ENCODE assay signal across 19 cellular contexts in genomic region chr7:50284296-50284695, GRCh38. TPM values are rescaled to one million over a fixed set of nuclear protein-coding genes. Genes with fewer than 3 reads are reported as not detected.
DNase-seq lines count a peak whose midpoint lies in the region; ATAC-seq lines count a peak whose summit lies in the region.
"Had no signal": no experiment of that assay in that cellular context is flagged by ENCODE, and none has a peak within 500 bp of the region (broad histone marks: within the 10 kb centered on the region; RNA-seq: fewer than 3 reads in every experiment).

No MANE protein-coding gene starts in this region.

- H3K4me3 ChIP-seq in CD8-positive, alpha-beta memory T cell (ENCODE audit: low read length) = no peak overlapping the region
- H3K4me3 ChIP-seq: right lobe of liver, thyroid gland had no signal

- no peaks in the 10 kb centered on the region for H3K9me3 Mint-ChIP-seq in CD8-positive, alpha-beta memory T cell
- H3K9me3 Mint-ChIP-seq in activated naive CD8-positive, alpha-beta T cell treated with anti-CD3 and anti-CD28 coated beads, Interleukin-2, amount 50 U/mL, for 24 hours = no peaks in the 10 kb centered on the region

- no peak overlapping the region for H3K27ac ChIP-seq in CD8-positive, alpha-beta memory T cell (ENCODE audit: low read depth, low read length)
- peak overlapping the region; percentile 11 for H3K27ac ChIP-seq in KOPT-K1 (ENCODE audit: low read depth, low read length, poor library complexity, severe bottlenecking)
- H3K27ac ChIP-seq: parathyroid adenoma, right lobe of liver, thyroid gland had no signal

- no peaks in the 10 kb centered on the region for H3K9me3 ChIP-seq in CD8-positive, alpha-beta memory T cell (ENCODE audit: low read length)
- peaks cover 12% of the 10 kb centered on the region for H3K9me3 ChIP-seq in KOPT-K1 (ENCODE audit: insufficient read depth, low read length, poor library complexity, severe bottlenecking)
- H3K9me3 ChIP-seq: right lobe of liver, thyroid gland had no signal

- ATAC-seq in activated naive CD8-positive, alpha-beta T cell treated with anti-CD3 and anti-CD28 coated beads, Interleukin-2, amount 50 U/mL, for 24 hours = peak; percentile 53
- ATAC-seq in HG03565 (IDR thresholded peaks at IDR 0.05; ENCODE audit: unreplicated experiment) (no peak), GM18511 (IDR thresholded peaks at IDR 0.05; ENCODE audit: unreplicated experiment) (no peak)
- ATAC-seq: esophagus mucosa, HCT116 had no signal

- peak overlapping the region in 6 of 8 donors; percentile 32 to 61 (median 57) for H3K27ac Mint-ChIP-seq in CD8-positive, alpha-beta memory T cell
- H3K27ac Mint-ChIP-seq in activated naive CD8-positive, alpha-beta T cell treated with anti-CD3 and anti-CD28 coated beads, Interleukin-2, amount 50 U/mL, for 24 hours = peak overlapping the region; percentile 78
- H3K27ac Mint-ChIP-seq: activated naive CD4-positive, alpha-beta T cell treated with anti-CD3 and anti-CD28 coated beads for 36 hours had no signal

- H3K4me3 Mint-ChIP-seq in CD8-positive, alpha-beta memory T cell = peak overlapping the region in 5 of 7 donors; percentile 20 to 61 (median 51)
- no peak overlapping the region for H3K4me3 Mint-ChIP-seq in activated naive CD8-positive, alpha-beta T cell treated with anti-CD3 and anti-CD28 coated beads, Interleukin-2, amount 50 U/mL, for 24 hours
- H3K4me3 Mint-ChIP-seq: activated naive CD4-positive, alpha-beta T cell treated with anti-CD3 and anti-CD28 coated beads for 36 hours had no signal

- peaks cover 0 to 5% (median 0%) of the 10 kb centered on the region in 3 donors for H3K36me3 Mint-ChIP-seq in CD8-positive, alpha-beta memory T cell
- peaks cover 3% of the 10 kb centered on the region for H3K36me3 Mint-ChIP-seq in activated naive CD8-positive, alpha-beta T cell treated with anti-CD3 and anti-CD28 coated beads, Interleukin-2, amount 50 U/mL, for 24 hours (ENCODE audit: low read depth)

- H3K4me1 ChIP-seq in CD8-positive, alpha-beta memory T cell (ENCODE audit: insufficient read depth, low read length) = peaks cover 46% of the 10 kb centered on the region
- H3K4me1 ChIP-seq: parathyroid adenoma, right lobe of liver, thyroid gland had no signal

- no peaks in the 10 kb centered on the region for H3K36me3 ChIP-seq in CD8-positive, alpha-beta memory T cell (ENCODE audit: insufficient read depth, low read length)
- no peaks in the 10 kb centered on the region for H3K36me3 ChIP-seq in KOPT-K1 (ENCODE audit: insufficient read depth, low read length)
- H3K36me3 ChIP-seq: right lobe of liver, thyroid gland had no signal

- POLR2A ChIA-PET in CD8-positive, alpha-beta memory T cell (lab: Charles Lee) = interaction anchor here (1.0 kb wide), 1 partner anchor 18 kb away, joined by 3 read pairs; no protein-coding TSS in a partner anchor

- CTCF ChIA-PET in CD8-positive, alpha-beta memory T cell (lab: Charles Lee) = interaction anchor here (1.5 to 1.9 kb wide), 2 partner anchors 8 to 19 kb away, joined by 3 to 4 read pairs; no protein-coding TSS in a partner anchor

- no peaks in the 10 kb centered on the region for H3K27me3 Mint-ChIP-seq in CD8-positive, alpha-beta memory T cell
- H3K27me3 Mint-ChIP-seq in activated naive CD8-positive, alpha-beta T cell treated with anti-CD3 and anti-CD28 coated beads, Interleukin-2, amount 50 U/mL, for 24 hours = no peaks in the 10 kb centered on the region

- DNase-seq in CD8-positive, alpha-beta memory T cell = no peak
- no peak for DNase-seq in activated naive CD8-positive, alpha-beta T cell treated with anti-CD3 and anti-CD28 coated beads, Interleukin-2, amount 50 U/mL, for 24 hours
- DNase-seq in stimulated activated CD8-positive, alpha-beta memory T cell treated with anti-CD3 and anti-CD28 coated beads, Interleukin-4, amount 100 ng/mL, for 48 hours = peak; percentile 27
- no peak for DNase-seq in NCI-H146 (lab: John Stamatoyannopoulos, UW)
- DNase-seq: activated CD4-positive, alpha-beta T cell treated with anti-CD3 and anti-CD28 coated beads for 4 hours; activated naive CD4-positive, alpha-beta T cell treated with anti-CD3 and anti-CD28 coated beads for 36 hours; cerebellar nuclear complex; effector CD8-positive, alpha-beta T cell; NCI-H1417 treated with DMSO at 0.1 percent for 48 hours; NCI-H524 treated with DMSO at 0.1 percent for 48 hours; right lobe of liver; thyroid gland had no signal

- no peaks in the 10 kb centered on the region for H3K27me3 ChIP-seq in CD8-positive, alpha-beta memory T cell (ENCODE audit: insufficient read depth, low read length, poor library complexity, severe bottlenecking)
- H3K27me3 ChIP-seq: right lobe of liver, thyroid gland had no signal

- H3K4me1 Mint-ChIP-seq in CD8-positive, alpha-beta memory T cell = peaks cover 33 to 61% (median 50%) of the 10 kb centered on the region in 3 donors
- H3K4me1 Mint-ChIP-seq in activated naive CD8-positive, alpha-beta T cell treated with anti-CD3 and anti-CD28 coated beads, Interleukin-2, amount 50 U/mL, for 24 hours = peaks cover 77% of the 10 kb centered on the region

RNA-seq across cellular contexts. Expression of gene IKZF1, which starts 20.2 kb away (rescaled TPM):
- 100 to 1,000 TPM; 225 to 226 TPM for total RNA-seq in CD8-positive, alpha-beta memory T cell
- polyA plus RNA-seq in CD8-positive, alpha-beta memory T cell = 238 TPM
- polyA plus RNA-seq: keratinocyte had no signal
